In genomic region chr12:69348162-69348938, GRCh38 we compare ENCODE assay signal across 1 cellular context.
TF ChIP-seq lines count a peak whose summit lies in the region.

Gene LYZ (plus strand): TSS chr12:69348381. CDS start chr12:69348409, 28 bp downstream.

TF ChIP-seq in HepG2, 621 proteins besides CTCF, POLR2A, EP300 and RAD21 (continued from another document):
- TF ChIP-seq, protein P1, sequence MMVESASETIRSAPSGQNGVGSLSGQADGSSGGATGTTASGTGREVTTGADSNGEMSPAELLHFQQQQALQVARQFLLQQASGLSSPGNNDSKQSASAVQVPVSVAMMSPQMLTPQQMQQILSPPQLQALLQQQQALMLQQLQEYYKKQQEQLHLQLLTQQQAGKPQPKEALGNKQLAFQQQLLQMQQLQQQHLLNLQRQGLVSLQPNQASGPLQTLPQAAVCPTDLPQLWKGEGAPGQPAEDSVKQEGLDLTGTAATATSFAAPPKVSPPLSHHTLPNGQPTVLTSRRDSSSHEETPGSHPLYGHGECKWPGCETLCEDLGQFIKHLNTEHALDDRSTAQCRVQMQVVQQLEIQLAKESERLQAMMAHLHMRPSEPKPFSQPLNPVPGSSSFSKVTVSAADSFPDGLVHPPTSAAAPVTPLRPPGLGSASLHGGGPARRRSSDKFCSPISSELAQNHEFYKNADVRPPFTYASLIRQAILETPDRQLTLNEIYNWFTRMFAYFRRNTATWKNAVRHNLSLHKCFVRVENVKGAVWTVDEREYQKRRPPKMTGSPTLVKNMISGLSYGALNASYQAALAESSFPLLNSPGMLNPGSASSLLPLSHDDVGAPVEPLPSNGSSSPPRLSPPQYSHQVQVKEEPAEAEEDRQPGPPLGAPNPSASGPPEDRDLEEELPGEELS (CRISPR knock-in tag; IDR thresholded peaks at IDR 0.05): peak; percentile 98
- TF ChIP-seq FOXJ3 (CRISPR knock-in tag; IDR thresholded peaks at IDR 0.05; ENCODE audit: borderline replicate concordance) (peak; percentile 96), RFX3 (CRISPR knock-in tag; IDR thresholded peaks at IDR 0.05) (peak; percentile 27; the same call in 1 of the 2 replicates), SIX4 (CRISPR knock-in tag; IDR thresholded peaks at IDR 0.05) (peak; percentile 79), ZNF160 (CRISPR knock-in tag; IDR thresholded peaks at IDR 0.05) (peak; percentile 52; the same call in 1 of the 2 replicates), ZSCAN12 (CRISPR knock-in tag; IDR thresholded peaks at IDR 0.05) (0 out of 2 replicates have a peak, but pooled peaks have one; percentile 63), ZNF652 (CRISPR knock-in tag; IDR thresholded peaks at IDR 0.05; ENCODE audit: borderline replicate concordance, low read depth) (peak; percentile 71), ZNF749 (CRISPR knock-in tag; IDR thresholded peaks at IDR 0.05; ENCODE audit: borderline replicate concordance) (0 out of 2 replicates have a peak, but pooled peaks have one; percentile 37), CC2D1A (CRISPR knock-in tag; IDR thresholded peaks at IDR 0.05) (0 out of 2 replicates have a peak, but pooled peaks have one; percentile 89), ZNF205 (CRISPR knock-in tag; IDR thresholded peaks at IDR 0.05) (0 out of 2 replicates have a peak, but pooled peaks have one; percentile 63), NCOR1 (IDR thresholded peaks at IDR 0.05; ENCODE audit: borderline replicate concordance, low read length) (no peak), ZBTB20 (CRISPR knock-in tag; IDR thresholded peaks at IDR 0.05; ENCODE audit: borderline replicate concordance, low read depth) (peak; percentile 62; the same call in 1 of the 2 replicates), GMEB1 (CRISPR knock-in tag; IDR thresholded peaks at IDR 0.05; ENCODE audit: borderline replicate concordance) (peak; percentile 40; the same call in 1 of the 2 replicates), ZNF605 (CRISPR knock-in tag; IDR thresholded peaks at IDR 0.05) (peak; percentile 82), SKI (IDR thresholded peaks at IDR 0.05; ENCODE audit: partially characterized antibody) (no peak), CEBPG (CRISPR knock-in tag; IDR thresholded peaks at IDR 0.05) (peak; percentile 65; the same call in 1 of the 2 replicates), ZNF234 (CRISPR knock-in tag; conservative IDR thresholded peaks at IDR 0.05) (no peak), ZNF383 (CRISPR knock-in tag; IDR thresholded peaks at IDR 0.05; ENCODE audit: borderline replicate concordance) (no peak), NCOA2 (CRISPR knock-in tag; IDR thresholded peaks at IDR 0.05) (peak; percentile 98), SIN3B (IDR thresholded peaks at IDR 0.05; ENCODE audit: low read length) (no peak), EHMT2 (IDR thresholded peaks at IDR 0.05; ENCODE audit: borderline replicate concordance, low read depth, low read length) (no peak), ZNF563 (CRISPR knock-in tag; IDR thresholded peaks at IDR 0.05) (no peak), ZNF761 (CRISPR knock-in tag; conservative IDR thresholded peaks at IDR 0.05) (0 out of 2 replicates have a peak, but pooled peaks have one; percentile 57), POGZ (CRISPR knock-in tag; IDR thresholded peaks at IDR 0.05) (peak; percentile 62), SNAPC2 (CRISPR knock-in tag; IDR thresholded peaks at IDR 0.05) (0 out of 2 replicates have a peak, but pooled peaks have one; percentile 56)
- TF ChIP-seq, protein P2, sequence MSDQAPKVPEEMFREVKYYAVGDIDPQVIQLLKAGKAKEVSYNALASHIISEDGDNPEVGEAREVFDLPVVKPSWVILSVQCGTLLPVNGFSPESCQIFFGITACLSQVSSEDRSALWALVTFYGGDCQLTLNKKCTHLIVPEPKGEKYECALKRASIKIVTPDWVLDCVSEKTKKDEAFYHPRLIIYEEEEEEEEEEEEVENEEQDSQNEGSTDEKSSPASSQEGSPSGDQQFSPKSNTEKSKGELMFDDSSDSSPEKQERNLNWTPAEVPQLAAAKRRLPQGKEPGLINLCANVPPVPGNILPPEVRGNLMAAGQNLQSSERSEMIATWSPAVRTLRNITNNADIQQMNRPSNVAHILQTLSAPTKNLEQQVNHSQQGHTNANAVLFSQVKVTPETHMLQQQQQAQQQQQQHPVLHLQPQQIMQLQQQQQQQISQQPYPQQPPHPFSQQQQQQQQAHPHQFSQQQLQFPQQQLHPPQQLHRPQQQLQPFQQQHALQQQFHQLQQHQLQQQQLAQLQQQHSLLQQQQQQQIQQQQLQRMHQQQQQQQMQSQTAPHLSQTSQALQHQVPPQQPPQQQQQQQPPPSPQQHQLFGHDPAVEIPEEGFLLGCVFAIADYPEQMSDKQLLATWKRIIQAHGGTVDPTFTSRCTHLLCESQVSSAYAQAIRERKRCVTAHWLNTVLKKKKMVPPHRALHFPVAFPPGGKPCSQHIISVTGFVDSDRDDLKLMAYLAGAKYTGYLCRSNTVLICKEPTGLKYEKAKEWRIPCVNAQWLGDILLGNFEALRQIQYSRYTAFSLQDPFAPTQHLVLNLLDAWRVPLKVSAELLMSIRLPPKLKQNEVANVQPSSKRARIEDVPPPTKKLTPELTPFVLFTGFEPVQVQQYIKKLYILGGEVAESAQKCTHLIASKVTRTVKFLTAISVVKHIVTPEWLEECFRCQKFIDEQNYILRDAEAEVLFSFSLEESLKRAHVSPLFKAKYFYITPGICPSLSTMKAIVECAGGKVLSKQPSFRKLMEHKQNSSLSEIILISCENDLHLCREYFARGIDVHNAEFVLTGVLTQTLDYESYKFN (CRISPR knock-in tag; conservative IDR thresholded peaks at IDR 0.05): peak; percentile 90
- TF ChIP-seq, protein P3, sequence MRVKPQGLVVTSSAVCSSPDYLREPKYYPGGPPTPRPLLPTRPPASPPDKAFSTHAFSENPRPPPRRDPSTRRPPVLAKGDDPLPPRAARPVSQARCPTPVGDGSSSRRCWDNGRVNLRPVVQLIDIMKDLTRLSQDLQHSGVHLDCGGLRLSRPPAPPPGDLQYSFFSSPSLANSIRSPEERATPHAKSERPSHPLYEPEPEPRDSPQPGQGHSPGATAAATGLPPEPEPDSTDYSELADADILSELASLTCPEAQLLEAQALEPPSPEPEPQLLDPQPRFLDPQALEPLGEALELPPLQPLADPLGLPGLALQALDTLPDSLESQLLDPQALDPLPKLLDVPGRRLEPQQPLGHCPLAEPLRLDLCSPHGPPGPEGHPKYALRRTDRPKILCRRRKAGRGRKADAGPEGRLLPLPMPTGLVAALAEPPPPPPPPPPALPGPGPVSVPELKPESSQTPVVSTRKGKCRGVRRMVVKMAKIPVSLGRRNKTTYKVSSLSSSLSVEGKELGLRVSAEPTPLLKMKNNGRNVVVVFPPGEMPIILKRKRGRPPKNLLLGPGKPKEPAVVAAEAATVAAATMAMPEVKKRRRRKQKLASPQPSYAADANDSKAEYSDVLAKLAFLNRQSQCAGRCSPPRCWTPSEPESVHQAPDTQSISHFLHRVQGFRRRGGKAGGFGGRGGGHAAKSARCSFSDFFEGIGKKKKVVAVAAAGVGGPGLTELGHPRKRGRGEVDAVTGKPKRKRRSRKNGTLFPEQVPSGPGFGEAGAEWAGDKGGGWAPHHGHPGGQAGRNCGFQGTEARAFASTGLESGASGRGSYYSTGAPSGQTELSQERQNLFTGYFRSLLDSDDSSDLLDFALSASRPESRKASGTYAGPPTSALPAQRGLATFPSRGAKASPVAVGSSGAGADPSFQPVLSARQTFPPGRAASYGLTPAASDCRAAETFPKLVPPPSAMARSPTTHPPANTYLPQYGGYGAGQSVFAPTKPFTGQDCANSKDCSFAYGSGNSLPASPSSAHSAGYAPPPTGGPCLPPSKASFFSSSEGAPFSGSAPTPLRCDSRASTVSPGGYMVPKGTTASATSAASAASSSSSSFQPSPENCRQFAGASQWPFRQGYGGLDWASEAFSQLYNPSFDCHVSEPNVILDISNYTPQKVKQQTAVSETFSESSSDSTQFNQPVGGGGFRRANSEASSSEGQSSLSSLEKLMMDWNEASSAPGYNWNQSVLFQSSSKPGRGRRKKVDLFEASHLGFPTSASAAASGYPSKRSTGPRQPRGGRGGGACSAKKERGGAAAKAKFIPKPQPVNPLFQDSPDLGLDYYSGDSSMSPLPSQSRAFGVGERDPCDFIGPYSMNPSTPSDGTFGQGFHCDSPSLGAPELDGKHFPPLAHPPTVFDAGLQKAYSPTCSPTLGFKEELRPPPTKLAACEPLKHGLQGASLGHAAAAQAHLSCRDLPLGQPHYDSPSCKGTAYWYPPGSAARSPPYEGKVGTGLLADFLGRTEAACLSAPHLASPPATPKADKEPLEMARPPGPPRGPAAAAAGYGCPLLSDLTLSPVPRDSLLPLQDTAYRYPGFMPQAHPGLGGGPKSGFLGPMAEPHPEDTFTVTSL (CRISPR knock-in tag; IDR thresholded peaks at IDR 0.05; ENCODE audit: borderline replicate concordance): peak; percentile 39; the same call in 1 of the 2 replicates
- TF ChIP-seq, protein P4, sequence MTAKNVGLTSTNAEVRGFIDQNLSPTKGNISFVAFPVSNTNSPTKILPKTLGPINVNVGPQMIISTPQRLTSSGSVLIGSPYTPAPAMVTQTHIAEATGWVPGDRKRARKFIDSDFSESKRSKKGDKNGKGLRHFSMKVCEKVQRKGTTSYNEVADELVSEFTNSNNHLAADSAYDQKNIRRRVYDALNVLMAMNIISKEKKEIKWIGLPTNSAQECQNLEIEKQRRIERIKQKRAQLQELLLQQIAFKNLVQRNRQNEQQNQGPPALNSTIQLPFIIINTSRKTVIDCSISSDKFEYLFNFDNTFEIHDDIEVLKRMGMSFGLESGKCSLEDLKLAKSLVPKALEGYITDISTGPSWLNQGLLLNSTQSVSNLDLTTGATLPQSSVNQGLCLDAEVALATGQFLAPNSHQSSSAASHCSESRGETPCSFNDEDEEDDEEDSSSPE (CRISPR knock-in tag; IDR thresholded peaks at IDR 0.05): peak; percentile 50; the same call in 1 of the 2 replicates
- TF ChIP-seq, protein P5, sequence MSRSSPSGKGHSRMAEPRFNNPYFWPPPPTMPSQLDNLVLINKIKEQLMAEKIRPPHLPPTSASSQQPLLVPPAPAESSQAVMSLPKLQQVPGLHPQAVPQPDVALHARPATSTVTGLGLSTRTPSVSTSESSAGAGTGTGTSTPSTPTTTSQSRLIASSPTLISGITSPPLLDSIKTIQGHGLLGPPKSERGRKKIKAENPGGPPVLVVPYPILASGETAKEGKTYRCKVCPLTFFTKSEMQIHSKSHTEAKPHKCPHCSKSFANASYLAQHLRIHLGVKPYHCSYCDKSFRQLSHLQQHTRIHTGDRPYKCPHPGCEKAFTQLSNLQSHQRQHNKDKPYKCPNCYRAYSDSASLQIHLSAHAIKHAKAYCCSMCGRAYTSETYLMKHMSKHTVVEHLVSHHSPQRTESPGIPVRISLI (CRISPR knock-in tag; IDR thresholded peaks at IDR 0.05; ENCODE audit: borderline replicate concordance): peak; percentile 88
